Comparison of ENCODE assay signal across 13 cellular contexts in the genomic region with DNA sequence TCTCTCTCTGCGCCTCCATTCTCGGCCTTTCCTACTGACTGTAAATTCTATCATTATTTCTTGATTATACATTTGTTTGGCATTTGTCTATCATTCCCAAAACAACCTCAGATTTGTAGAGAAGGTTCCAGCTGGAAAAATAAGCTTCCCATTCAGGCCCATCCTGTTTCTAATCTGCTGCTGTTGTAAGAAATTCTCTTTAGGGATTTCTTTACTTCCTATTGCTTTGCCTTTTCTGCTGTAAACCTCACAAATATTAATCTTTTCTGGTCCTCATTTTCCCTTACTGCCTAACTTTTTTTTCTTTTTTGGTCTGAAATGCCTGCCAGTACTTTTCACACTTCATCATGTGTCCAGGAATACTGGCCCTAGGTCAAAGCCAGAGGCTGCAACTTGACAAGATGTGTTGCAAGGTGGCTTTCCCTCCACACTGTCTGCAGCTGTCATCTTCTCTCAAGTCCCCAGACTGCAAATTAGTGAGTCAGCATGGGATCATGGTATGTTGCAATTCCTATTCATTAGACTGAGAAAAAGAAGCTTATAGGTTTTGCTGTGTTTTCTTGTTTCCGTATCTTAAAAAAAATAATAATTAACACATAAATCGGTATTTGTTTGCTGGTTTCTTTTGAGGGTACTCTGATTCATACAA.
DNase-seq lines count a peak whose midpoint lies in the region; ATAC-seq and TF ChIP-seq lines count a peak whose summit lies in the region.
"Had no signal": no experiment of that assay in that cellular context is flagged by ENCODE, and none has a peak within 500 bp of the region (broad histone marks: within the 10 kb centered on the region; RNA-seq: fewer than 3 reads in every experiment).

No MANE protein-coding gene starts in this region.

- no peaks in the 10 kb centered on the region for H3K27me3 ChIP-seq in PC-9 (ENCODE audit: insufficient read depth, low read depth)

- H3K27ac ChIP-seq in PC-9: no peak overlapping the region

- no peaks in the 10 kb centered on the region for H3K9me3 ChIP-seq in PC-9 (ENCODE audit: insufficient read depth, low read depth)

- H3K9me3 Mint-ChIP-seq in nephron: peaks cover 7% of the 10 kb centered on the region

- peaks cover 7% of the 10 kb centered on the region for H3K4me1 Mint-ChIP-seq in nephron

- H3K27ac Mint-ChIP-seq in nephron: peak overlapping the region in 2 of 3 experiments; percentile 6
- H3K27ac Mint-ChIP-seq: T-helper 1 cell treated with Interleukin-12 subunit alpha and Interleukin-12 subunit beta and Interleukin-4 antibody, amounts not matched to agents 30 μg/mL and 1 μg/mL, for 36 hours had no signal

- no peaks in the 10 kb centered on the region for H3K9me2 ChIP-seq in PC-9 (ENCODE audit: insufficient read depth)

- no peaks in the 10 kb centered on the region for H3F3A ChIP-seq in PC-9 (ENCODE audit: insufficient read depth, low read depth)

- H3K36me3 ChIP-seq in PC-9 (ENCODE audit: low read depth): no peaks in the 10 kb centered on the region

- CTCF ChIA-PET in PC-9 (lab: Charles Lee): no interaction called here

- H2AFZ ChIP-seq in PC-9: no peak overlapping the region

- no peaks in the 10 kb centered on the region for H3K36me3 Mint-ChIP-seq in nephron (ENCODE audit: low read depth)

- TF ChIP-seq CTCF in PC-9 (conservative IDR thresholded peaks at IDR 0.05) (no peak), nephron (IDR thresholded peaks at IDR 0.05; ENCODE audit: unreplicated experiment in 3 of 3) (no peak)

- DNase-seq in HPDE6-E6E7 (ENCODE audit: extremely low spot score) (peak; percentile 64), PC-9 (peak; percentile 30 to 58), fibroblast of peridontal ligament (ENCODE audit: extremely low read depth) (peak; percentile 39)
- DNase-seq in effector CD4-positive, alpha-beta T cell: no peak
- DNase-seq: activated CD8-positive, alpha-beta memory T cell treated with anti-CD3 and anti-CD28 coated beads, Interleukin-2, amount 50 U/mL, for 4 hours; cerebellar nuclear complex; NCI-H1436; nucleus accumbens had no signal

- POLR2A ChIA-PET in PC-9 (lab: Charles Lee; ENCODE audit: unreplicated experiment): no interaction called here

- 0 out of 2 replicates have a peak, but pooled peaks cover 3% of the 10 kb centered on the region for H3K4me1 ChIP-seq in PC-9 (replicated peaks; ENCODE audit: insufficient read depth)

- no peak overlapping the region for H3K4me3 ChIP-seq in PC-9

- H3K4me2 ChIP-seq in PC-9: no peak overlapping the region

- intact Hi-C loops in PC-9 (cut with micrococcal nuclease; ENCODE audit: unreplicated experiment): no loop called here

- H3K79me2 ChIP-seq in PC-9 (ENCODE audit: low read depth): no peaks in the 10 kb centered on the region

- no peak overlapping the region for H3K4me3 Mint-ChIP-seq in nephron
- H3K4me3 Mint-ChIP-seq: T-helper 1 cell treated with Interleukin-12 subunit alpha and Interleukin-12 subunit beta and Interleukin-4 antibody, amounts not matched to agents 30 μg/mL and 1 μg/mL, for 36 hours had no signal

- no peaks in the 10 kb centered on the region for H4K20me1 ChIP-seq in PC-9 (ENCODE audit: insufficient read depth)

- no peaks in the 10 kb centered on the region for H3K27me3 Mint-ChIP-seq in nephron (ENCODE audit: low read depth)

- BruUV-seq in PC-9 (replicated peaks; lab: Mats Ljungman, UMichigan): no TSS peak

- ATAC-seq in GM19328 (IDR thresholded peaks at IDR 0.05; ENCODE audit: unreplicated experiment) (no peak), HG03571 (IDR thresholded peaks at IDR 0.05; ENCODE audit: unreplicated experiment) (no peak), GM19023 (IDR thresholded peaks at IDR 0.05; ENCODE audit: unreplicated experiment) (no peak)
